Comparison of ENCODE assay signal across 23 cellular contexts in genomic region chr10:78695846-78696245, GRCh38.
A peak's percentile ranks its signal among the peaks of the same experiment; 100 is the strongest.
DNase-seq lines count a peak whose midpoint lies in the region; TF ChIP-seq lines count a peak whose summit lies in the region.
"Had no signal": no experiment of that assay in that cellular context is flagged by ENCODE, and none has a peak within 500 bp of the region (broad histone marks: within the 10 kb centered on the region; RNA-seq: fewer than 3 reads in every experiment).

No MANE protein-coding gene starts in this region.

- H3K9me3 Mint-ChIP-seq in osteocyte (ENCODE audit: unreplicated experiment), result peaks cover 4% of the 10 kb centered on the region
- H3K9me3 Mint-ChIP-seq: CD14-positive monocyte; CD4-positive, alpha-beta T cell; CD8-positive, alpha-beta memory T cell; H9 had no signal

- DNase-seq in coronary artery (ENCODE audit: low spot score) (peak; percentile 58), esophagus muscularis mucosa (ENCODE audit: extremely low spot score) (no peak), osteocyte (ENCODE audit: extremely low spot score, unreplicated experiment) (peak; percentile 54), ureter (ENCODE audit: low spot score) (peak; percentile 25), foreskin fibroblast (no peak), tibial nerve (ENCODE audit: low spot score in 2 of 2) (no peak)
- DNase-seq in activated CD4-positive, alpha-beta T cell treated with anti-CD3 and anti-CD28 coated beads for 1 hour, result no peak
- DNase-seq: 8988T; ACHN; AML-193; BE2C; CD4-positive, alpha-beta T cell; CD8-positive, alpha-beta memory T cell; DMS 273 treated with DMSO at 0.1 percent for 48 hours; DMS79; EL; GDM1; GM23248; H9 had no signal

- no peak overlapping the region for H3K27ac Mint-ChIP-seq in osteocyte (ENCODE audit: unreplicated experiment)
- H3K27ac Mint-ChIP-seq: CD14-positive monocyte; CD4-positive, alpha-beta T cell; CD8-positive, alpha-beta memory T cell; H9 had no signal

- no peak overlapping the region for H3K4me3 Mint-ChIP-seq in osteocyte (ENCODE audit: unreplicated experiment)
- H3K4me3 Mint-ChIP-seq: CD14-positive monocyte; CD4-positive, alpha-beta T cell; CD8-positive, alpha-beta memory T cell; H9 had no signal

- 86% methylated on average over 7 of the region's 7 CpGs for WGBS in esophagus muscularis mucosa
- 87 to 95% methylated on average over 7 of the region's 7 CpGs for WGBS in tibial nerve, 2 donors

- H3K9me3 ChIP-seq in esophagus muscularis mucosa, result no peaks in the 10 kb centered on the region
- no peaks in the 10 kb centered on the region for H3K9me3 ChIP-seq in tibial nerve
- H3K9me3 ChIP-seq: A549; BE2C; BLaER1 treated with 17β-estradiol and CSF1 and Interleukin-3, amounts not matched to agents 10 nM and 100 nM had no signal

- H3K27ac ChIP-seq in coronary artery (no peak overlapping the region), esophagus muscularis mucosa (replicated peaks in 1 of 4) (peak overlapping the region; percentile 75 to 83 (median 82)), tibial nerve (no peak overlapping the region)
- H3K27ac ChIP-seq: A549; BLaER1 treated with 17β-estradiol and CSF1 and Interleukin-3, amounts not matched to agents 10 nM and 100 nM; GM23248 had no signal

- TF ChIP-seq POLR2A in esophagus muscularis mucosa (IDR thresholded peaks at IDR 0.05; ENCODE audit: low read depth) (no peak), tibial nerve (IDR thresholded peaks at IDR 0.05) (no peak)

- intact Hi-C loops in esophagus muscularis mucosa (cut with DNase I), result no loop called here

- TF ChIP-seq CTCF in coronary artery (IDR thresholded peaks at IDR 0.05), result no peak
- TF ChIP-seq CTCF in esophagus muscularis mucosa (IDR thresholded peaks at IDR 0.05), result no peak
- no peak for TF ChIP-seq CTCF in osteocyte (IDR thresholded peaks at IDR 0.05)
- TF ChIP-seq CTCF in foreskin fibroblast (IDR thresholded peaks at IDR 0.05; ENCODE audit: low read depth, low read length), result no peak
- TF ChIP-seq CTCF in tibial nerve (IDR thresholded peaks at IDR 0.05), result no peak

- H3K27me3 ChIP-seq in esophagus muscularis mucosa, result no peaks in the 10 kb centered on the region
- no peaks in the 10 kb centered on the region for H3K27me3 ChIP-seq in tibial nerve
- H3K27me3 ChIP-seq: BE2C; BLaER1 treated with 17β-estradiol and CSF1 and Interleukin-3, amounts not matched to agents 10 nM and 100 nM had no signal

- H3K4me1 Mint-ChIP-seq in osteocyte (ENCODE audit: unreplicated experiment), result peaks cover 7% of the 10 kb centered on the region
- H3K4me1 Mint-ChIP-seq: CD8-positive, alpha-beta memory T cell; H9 had no signal

- TF ChIP-seq EP300 in esophagus muscularis mucosa (IDR thresholded peaks at IDR 0.05) (no peak), tibial nerve (IDR thresholded peaks at IDR 0.05) (no peak)

- H3K36me3 ChIP-seq in esophagus muscularis mucosa (no peaks in the 10 kb centered on the region), tibial nerve (no peaks in the 10 kb centered on the region)
- H3K36me3 ChIP-seq: BE2C; BLaER1 treated with 17β-estradiol and CSF1 and Interleukin-3, amounts not matched to agents 10 nM and 100 nM had no signal

- H3K4me1 ChIP-seq in esophagus muscularis mucosa (peaks cover 4 to 60% (median 53%) of the 10 kb centered on the region in 4 donors), tibial nerve (peaks cover 0 to 23% (median 0%) of the 10 kb centered on the region in 4 donors)
- H3K4me1 ChIP-seq: A549 had no signal

- H3K4me3 ChIP-seq in coronary artery (no peak overlapping the region), esophagus muscularis mucosa (no peak overlapping the region), foreskin fibroblast (ENCODE audit: low read depth in 1 of 2, low read length in 2 of 2) (no peak overlapping the region), tibial nerve (no peak overlapping the region)
- H3K4me3 ChIP-seq: A549; BLaER1 treated with 17β-estradiol and CSF1 and Interleukin-3, amounts not matched to agents 10 nM and 100 nM; GM12878; GM23248 had no signal

- no peaks in the 10 kb centered on the region for H3K36me3 Mint-ChIP-seq in osteocyte (ENCODE audit: unreplicated experiment)
- H3K36me3 Mint-ChIP-seq: CD14-positive monocyte; CD8-positive, alpha-beta memory T cell had no signal

- H3K27me3 Mint-ChIP-seq in osteocyte (ENCODE audit: unreplicated experiment), result peaks cover 26% of the 10 kb centered on the region
- H3K27me3 Mint-ChIP-seq: CD4-positive, alpha-beta T cell had no signal

Comparison
In these comparisons a context has a peak if more than half of its experiments do, and no peak if none do; other contexts are left out.
1. DNase-seq: peak in coronary artery (single experiment), osteocyte (single experiment) and ureter (single experiment); none in esophagus muscularis mucosa (single experiment), foreskin fibroblast (0 of 2), tibial nerve (0 of 2) and activated CD4-positive, alpha-beta T cell treated with anti-CD3 and anti-CD28 coated beads for 1 hour (single experiment).
2. H3K27ac ChIP-seq: peak in esophagus muscularis mucosa (4 of 4); none in coronary artery (0 of 2) and tibial nerve (0 of 4).